In genomic region chr1:159780583-159781582, GRCh38 we compare ENCODE assay signal across 8 cellular contexts. TPM values are rescaled to one million over a fixed set of nuclear protein-coding genes. Genes with fewer than 3 reads are reported as not detected.
DNase-seq lines count a peak whose midpoint lies in the region; ATAC-seq lines count a peak whose summit lies in the region.

TSS of gene DUSP23 (plus strand) at chr1:159780962. CDS start at chr1:159781101, 139 bp downstream.

- peaks cover 9 to 29% of the 10 kb centered on the region in 2 donors for H3K4me1 Mint-ChIP-seq in natural killer cell treated with Interleukin-12 subunit alpha and Interleukin-12 subunit beta and Interleukin-15 and Interleukin-18, amount 100 ng/mL, for 72 hours (ENCODE audit: low read depth in 2 of 2)

- peak; percentile 98 for ATAC-seq in GM21825 (IDR thresholded peaks at IDR 0.05; ENCODE audit: unreplicated experiment)
- ATAC-seq in natural killer cell treated with Interleukin-12 subunit alpha and Interleukin-12 subunit beta and Interleukin-15 and Interleukin-18, amount 100 ng/mL, for 72 hours = peak; percentile 98 to 99
- ATAC-seq in stimulated activated naive CD8-positive, alpha-beta T cell treated with anti-CD3 and anti-CD28 coated beads, Interleukin-15, Interleukin-2, amounts not matched to agents 100 U/mL and 50 U/mL, for 24 hours = peak; percentile 98

- peak; percentile 76 for DNase-seq in Daoy (ENCODE audit: low read depth)
- DNase-seq in LHCN-M2 (ENCODE audit: low read depth) = peak; percentile 96
- peak; percentile 97 for DNase-seq in RPMI8226
- DNase-seq in activated effector memory CD4-positive, alpha-beta T cell treated with Interleukin-2 at 50 U/mL for 16 hours = peak; percentile 98
- DNase-seq in fibroblast of peridontal ligament (ENCODE audit: extremely low read depth) = peak; percentile 97
- peak; percentile 96 for DNase-seq in natural killer cell treated with Interleukin-12 subunit alpha and Interleukin-12 subunit beta and Interleukin-15 and Interleukin-18, amount 100 ng/mL, for 72 hours (ENCODE audit: low spot score)
- DNase-seq in stimulated activated naive CD8-positive, alpha-beta T cell treated with anti-CD3 and anti-CD28 coated beads, Interleukin-15, Interleukin-2, amounts not matched to agents 100 U/mL and 50 U/mL, for 24 hours = peak; percentile 94

- peaks cover 0 to 5% of the 10 kb centered on the region in 2 donors for H3K27me3 Mint-ChIP-seq in natural killer cell treated with Interleukin-12 subunit alpha and Interleukin-12 subunit beta and Interleukin-15 and Interleukin-18, amount 100 ng/mL, for 72 hours

- H3K4me3 Mint-ChIP-seq in natural killer cell treated with Interleukin-12 subunit alpha and Interleukin-12 subunit beta and Interleukin-15 and Interleukin-18, amount 100 ng/mL, for 72 hours = peak within 1 kb of the TSS; percentile 81

- H3K27ac Mint-ChIP-seq in natural killer cell treated with Interleukin-12 subunit alpha and Interleukin-12 subunit beta and Interleukin-15 and Interleukin-18, amount 100 ng/mL, for 72 hours = peak within 1 kb of the TSS in 1 of 2 donors; percentile 32

- H3K9me3 Mint-ChIP-seq in natural killer cell treated with Interleukin-12 subunit alpha and Interleukin-12 subunit beta and Interleukin-15 and Interleukin-18, amount 100 ng/mL, for 72 hours = no peaks in the 10 kb centered on the region

- H3K36me3 Mint-ChIP-seq in natural killer cell treated with Interleukin-12 subunit alpha and Interleukin-12 subunit beta and Interleukin-15 and Interleukin-18, amount 100 ng/mL, for 72 hours = no peaks in the 10 kb centered on the region

RNA-seq across cellular contexts. Expression of gene DUSP23, which starts in this region (rescaled TPM):
- total RNA-seq in Daoy (2014; rRNA removed; shearing (Covaris generic)) = 1.2 TPM in 1 of 2 replicates, not detected in the other
- 38.4 and 57.5 TPM in 2 replicates for total RNA-seq in LHCN-M2 (2014; rRNA removed)
- 80.3 TPM for polyA plus RNA-seq in LHCN-M2 (2012)
- total RNA-seq in natural killer cell treated with Interleukin-12 subunit alpha and Interleukin-12 subunit beta and Interleukin-15 and Interleukin-18, amount 100 ng/mL, for 72 hours = 10 to 100 TPM; 10.7 to 14.4 TPM

Comparison
In these comparisons a context has a peak if more than half of its experiments do, and no peak if none do; other contexts are left out.
1. Peak in every context shown above with its lines: DNase-seq and ATAC-seq.